11 cellular contexts compared by ENCODE assay signal in genomic region chr19:3137139-3137538, GRCh38. TPM values are rescaled to one million over a fixed set of nuclear protein-coding genes. Genes with fewer than 3 reads are reported as not detected.
DNase-seq lines count a peak whose midpoint lies in the region; ATAC-seq and TF ChIP-seq lines count a peak whose summit lies in the region.
"Had no signal": no experiment of that assay in that cellular context is flagged by ENCODE, and none has a peak within 500 bp of the region (broad histone marks: within the 10 kb centered on the region; RNA-seq: fewer than 3 reads in every experiment).

No MANE protein-coding gene starts in this region.

- DNase-seq in DND-41 (peak; percentile 44), MV-4-11 (lab: John Stamatoyannopoulos, UW) (peak; percentile 44), colonic mucosa (no peak), nephron progenitor cell (no peak), activated gamma-delta T cell treated with Interleukin-2 at 50 U/mL for 16 hours (no peak), H7 (no peak)
- DNase-seq: effector CD4-positive, alpha-beta T cell; pancreas had no signal

- peaks cover 21% of the 10 kb centered on the region for H4K20me1 ChIP-seq in DND-41 (ENCODE audit: insufficient read depth, low read length)

- H3K79me2 ChIP-seq in DND-41 (ENCODE audit: insufficient read depth, low read length) = peaks cover 82% of the 10 kb centered on the region

- H3K27ac Mint-ChIP-seq in nephron progenitor cell = peak overlapping the region; percentile 29

- peaks cover 5% of the 10 kb centered on the region for H3K9me3 Mint-ChIP-seq in nephron progenitor cell

- H3K9me3 ChIP-seq in DND-41 (ENCODE audit: insufficient read depth, low read length, severe bottlenecking) (no peaks in the 10 kb centered on the region), colonic mucosa (no peaks in the 10 kb centered on the region)
- H3K9me3 ChIP-seq: pancreas had no signal

- H3K4me3 ChIP-seq in DND-41 (ENCODE audit: low read depth in 1 of 2, low read length in 2 of 2) (peak overlapping the region; percentile 80 to 81), colonic mucosa (peak overlapping the region; percentile 50), H7 (ENCODE audit: insufficient read depth, low read depth, low read length) (no peak overlapping the region)

- H2AFZ ChIP-seq in DND-41 (ENCODE audit: low read depth, low read length) = no peak overlapping the region

- TF ChIP-seq CTCF in DND-41 (IDR thresholded peaks at IDR 0.05; ENCODE audit: borderline replicate concordance, extremely low read depth, low read length, poor library complexity, severe bottlenecking) (no peak), colonic mucosa (IDR thresholded peaks at IDR 0.05) (no peak), nephron progenitor cell (IDR thresholded peaks at IDR 0.05) (no peak)

- H3K27me3 ChIP-seq in DND-41 (ENCODE audit: insufficient read depth, low read length, poor library complexity) = no peaks in the 10 kb centered on the region
- H3K27me3 ChIP-seq in colonic mucosa = no peaks in the 10 kb centered on the region
- no peaks in the 10 kb centered on the region for H3K27me3 ChIP-seq in H7 (ENCODE audit: control insufficient read depth, insufficient read depth, low read length)
- H3K27me3 ChIP-seq: pancreas had no signal

- peaks cover 5% of the 10 kb centered on the region for H3K4me1 Mint-ChIP-seq in nephron progenitor cell

- H3K4me1 ChIP-seq in DND-41 (ENCODE audit: insufficient read depth, low read length) = peaks cover 80% of the 10 kb centered on the region
- H3K4me1 ChIP-seq in colonic mucosa = no peaks in the 10 kb centered on the region
- H3K4me1 ChIP-seq: pancreas had no signal

- peak overlapping the region; percentile 69 for H3K4me2 ChIP-seq in DND-41 (ENCODE audit: insufficient read depth, low read length)

- no peak overlapping the region for H3K4me3 Mint-ChIP-seq in nephron progenitor cell

- H3K36me3 ChIP-seq in DND-41 (ENCODE audit: insufficient read depth, low read length) (peaks cover 53% of the 10 kb centered on the region), colonic mucosa (no peaks in the 10 kb centered on the region), H7 (replicated peaks; ENCODE audit: control insufficient read depth, insufficient read depth, low read length) (no peaks in the 10 kb centered on the region)
- H3K36me3 ChIP-seq: pancreas had no signal

- H3K27me3 Mint-ChIP-seq in nephron progenitor cell (ENCODE audit: low read depth, poor library complexity) = peaks cover 29% of the 10 kb centered on the region

- ATAC-seq in DND-41 (ENCODE audit: insufficient read depth, low read depth) = no peak
- ATAC-seq in HG03108 (IDR thresholded peaks at IDR 0.05; ENCODE audit: unreplicated experiment) = no peak
- ATAC-seq: pancreas had no signal

- intact Hi-C loops in colonic mucosa (cut with DNase I) = no loop called here

- no peaks in the 10 kb centered on the region for H3K36me3 Mint-ChIP-seq in nephron progenitor cell (ENCODE audit: low read depth)

- peak overlapping the region; percentile 99 for H3K27ac ChIP-seq in DND-41 (ENCODE audit: low read length)
- no peak overlapping the region for H3K27ac ChIP-seq in colonic mucosa
- H3K27ac ChIP-seq: pancreas had no signal

- H3K9ac ChIP-seq in DND-41 (ENCODE audit: low read depth, low read length) (peak overlapping the region; percentile 100), colonic mucosa (ENCODE audit: low read depth in 2 of 2, low read length in 2 of 2) (peak overlapping the region in 1 of 2 donors; percentile 27)

RNA-seq across cellular contexts. Expression of gene GNA15, which starts 1.3 kb away (rescaled TPM):
- total RNA-seq in colonic mucosa = 1 to 10 TPM; 1.6 to 6.6 TPM
- not detected in 2 replicates for total RNA-seq in H7 (2014; rRNA removed; shearing (Covaris generic))
- total RNA-seq: Daoy, H4 had no signal

RNA-seq across cellular contexts. Expression of gene S1PR4, which starts 41.4 kb away (rescaled TPM):
- total RNA-seq in colonic mucosa = 1 to 10 TPM in 1 of 2 donors, under 1 TPM in 1; 0.96 to 1.1 TPM
- total RNA-seq in H7 (2014; rRNA removed; shearing (Covaris generic)) = not detected in 2 replicates
- total RNA-seq: Daoy, H4 had no signal

RNA-seq across cellular contexts. Expression of gene GNA11, which starts 43.0 kb away (rescaled TPM):
- 100 to 1,000 TPM; 197 to 215 TPM for total RNA-seq in colonic mucosa
- total RNA-seq in H7 (2014; rRNA removed; shearing (Covaris generic)) = 30.0 and 35.0 TPM in 2 replicates

RNA-seq across cellular contexts. Expression of gene NCLN, which starts 48.6 kb away (rescaled TPM):
- 100 to 1,000 TPM in 1 of 2 donors, 10 to 100 TPM in 1; 75.0 to 195 TPM for total RNA-seq in colonic mucosa
- 68.2 and 82.8 TPM in 2 replicates for total RNA-seq in H7 (2014; rRNA removed; shearing (Covaris generic))

Comparison
In these comparisons a context has a peak if more than half of its experiments do, and no peak if none do; other contexts are left out.
1. DNase-seq: peak in DND-41 (single experiment) and MV-4-11 (single experiment); none in colonic mucosa (single experiment), nephron progenitor cell (single experiment), activated gamma-delta T cell treated with Interleukin-2 at 50 U/mL for 16 hours (single experiment) and H7 (single experiment).